In genomic region chr3:127815001-127815400, GRCh38 we compare ENCODE assay signal across 25 cellular contexts. TPM values are rescaled to one million over a fixed set of nuclear protein-coding genes. Genes with fewer than 3 reads are reported as not detected.
DNase-seq lines count a peak whose midpoint lies in the region; ATAC-seq, FAIRE-seq and TF ChIP-seq lines count a peak whose summit lies in the region.
"Had no signal": no experiment of that assay in that cellular context is flagged by ENCODE, and none has a peak within 500 bp of the region (broad histone marks: within the 10 kb centered on the region; RNA-seq: fewer than 3 reads in every experiment).

No MANE protein-coding gene starts in this region.

- no peak overlapping the region for H3K4ac ChIP-seq in neuronal stem cell (ENCODE audit: low read length)

- H4K91ac ChIP-seq in neuronal stem cell (ENCODE audit: low read depth, low read length, poor library complexity) = no peak overlapping the region

- intact Hi-C loops in PC-3 (cut with micrococcal nuclease) = no loop called here

- H2AFZ ChIP-seq in PC-3 (ENCODE audit: low read length) (no peak overlapping the region), neuronal stem cell (ENCODE audit: low read length) (no peak overlapping the region)

- no peak overlapping the region for H4K8ac ChIP-seq in neuronal stem cell (ENCODE audit: low read depth, low read length)

- H2BK5ac ChIP-seq in neuronal stem cell (ENCODE audit: low read length) = no peak overlapping the region

- H3K18ac ChIP-seq in neuronal stem cell (ENCODE audit: low read length) = peak overlapping the region; percentile 15

- H3K9ac ChIP-seq in PC-3 (ENCODE audit: low read length) (peak overlapping the region; percentile 54), neuronal stem cell (ENCODE audit: low read depth, low read length, poor library complexity) (no peak overlapping the region)
- H3K9ac ChIP-seq: BLaER1 treated with 17β-estradiol and CSF1 and Interleukin-3, amounts not matched to agents 10 nM and 100 nM; KMS-11 had no signal

- no peaks in the 10 kb centered on the region for H3F3A ChIP-seq in PC-3 (ENCODE audit: low read length, unreplicated experiment)

- H4K20me1 ChIP-seq in PC-3 (ENCODE audit: low read length) = no peaks in the 10 kb centered on the region
- H4K20me1 ChIP-seq: BLaER1 treated with 17β-estradiol and CSF1 and Interleukin-3, amounts not matched to agents 10 nM and 100 nM had no signal

- H3K9me3 ChIP-seq in PC-3 (ENCODE audit: low read length) (no peaks in the 10 kb centered on the region), neuronal stem cell (replicated peaks in 1 of 2; ENCODE audit: control insufficient read depth in 2 of 2, insufficient read depth in 1 of 2, low read depth in 1 of 2, low read length in 2 of 2) (peaks cover 0 to 5% of the 10 kb centered on the region in 2 donors)
- H3K9me3 ChIP-seq: stomach had no signal

- no peak overlapping the region for H3K14ac ChIP-seq in neuronal stem cell (ENCODE audit: low read length)

- H3K4me2 ChIP-seq in PC-3 (ENCODE audit: low read length) (peak overlapping the region; percentile 60), neuronal stem cell (ENCODE audit: insufficient read depth, low read length, poor library complexity, severe bottlenecking) (no peak overlapping the region)
- H3K4me2 ChIP-seq: BLaER1 treated with 17β-estradiol and CSF1 and Interleukin-3, amounts not matched to agents 10 nM and 100 nM; KMS-11 had no signal

- CTCF ChIA-PET in PC-3 (lab: Charles Lee) = no interaction called here

- ATAC-seq in PC-3 (no peak), GM18873 (IDR thresholded peaks at IDR 0.05; ENCODE audit: low FRiP score, unreplicated experiment) (no peak)
- ATAC-seq: activated naive CD8-positive, alpha-beta T cell treated with anti-CD3 and anti-CD28 coated beads, Interleukin-2, amount 50 U/mL, for 24 hours; activated T-cell treated with anti-CD3 and anti-CD28 coated beads, Interleukin-2, amount 50 U/mL, for 4 hours; left cardiac atrium; natural killer cell had no signal

- H3K27ac ChIP-seq in PC-3 (ENCODE audit: low read length) (peak overlapping the region; percentile 88), neuronal stem cell (replicated peaks; ENCODE audit: low read length) (peak overlapping the region; percentile 4)
- H3K27ac ChIP-seq: BLaER1 treated with 17β-estradiol and CSF1 and Interleukin-3, amounts not matched to agents 10 nM and 100 nM; KMS-11; skin epidermis had no signal

- WGBS in neuronal stem cell (ENCODE audit: extremely low coverage in 2 of 2, insufficient read length in 2 of 2, insufficient replicate concordance in 1 of 2), 2 donors = no CpG with 5 or more reads among the region's 7 CpGs

- POLR2A ChIA-PET in PC-3 (lab: Charles Lee; ENCODE audit: unreplicated experiment) = interaction anchor here (0.6 to 0.7 kb wide), 2 partner anchors 103 to 717 kb away, joined by 4 to 5 read pairs; no protein-coding TSS in a partner anchor

- H3K27me3 ChIP-seq in PC-3 (ENCODE audit: low read length) (no peaks in the 10 kb centered on the region), neuronal stem cell (ENCODE audit: control insufficient read depth in 3 of 3, insufficient read depth in 3 of 3, low read depth in 1 of 3, low read length in 3 of 3) (peaks cover 0 to 35% (median 0%) of the 10 kb centered on the region in 3 experiments)
- H3K27me3 ChIP-seq: stomach had no signal

- TF ChIP-seq CTCF in PC-3 (conservative IDR thresholded peaks at IDR 0.05; ENCODE audit: low read depth, low read length) (no peak), fibroblast of mammary gland (conservative IDR thresholded peaks at IDR 0.05; ENCODE audit: control insufficient read depth, insufficient read depth, low read depth, low read length) (no peak), GM13977 (IDR thresholded peaks at IDR 0.05; ENCODE audit: extremely low read depth, insufficient read depth, missing control alignments) (no peak)

- H2BK12ac ChIP-seq in neuronal stem cell (ENCODE audit: low read length) = no peak overlapping the region

- H3K79me2 ChIP-seq in PC-3 (ENCODE audit: low read length) = peaks cover 50% of the 10 kb centered on the region

- in situ Hi-C loops in GM13977 (cut with MboI; ENCODE audit: low pct_unique_long_range_greater_than_20kb, low sequenced_read_pairs, unreplicated experiment) = no loop called here

- BruUV-seq in PC-3 (replicated peaks; lab: Mats Ljungman, UMichigan) = no TSS peak

- peak overlapping the region; percentile 3 for H3K23ac ChIP-seq in neuronal stem cell (ENCODE audit: low read depth, low read length, poor library complexity)

- H3K4me1 ChIP-seq in PC-3 (ENCODE audit: insufficient read depth, low read length) = peaks cover 62% of the 10 kb centered on the region
- H3K4me1 ChIP-seq in neuronal stem cell (ENCODE audit: control insufficient read depth in 2 of 2, insufficient read depth in 1 of 2, low read depth in 1 of 2, low read length in 2 of 2) = peaks cover 0 to 9% of the 10 kb centered on the region in 2 donors

- H2AK5ac ChIP-seq in neuronal stem cell (ENCODE audit: low read depth, low read length) = peak overlapping the region; percentile 36

- H2BK120ac ChIP-seq in neuronal stem cell (ENCODE audit: low read depth, low read length) = no peak overlapping the region

- H3K4me3 ChIP-seq in PC-3 (ENCODE audit: low read length) (no peak overlapping the region), fibroblast of mammary gland (ENCODE audit: control insufficient read depth, low read depth, low read length) (no peak overlapping the region), neuronal stem cell (ENCODE audit: low read length in 2 of 2) (no peak overlapping the region)
- H3K4me3 ChIP-seq: BLaER1 treated with 17β-estradiol and CSF1 and Interleukin-3, amounts not matched to agents 10 nM and 100 nM; skin epidermis; stomach had no signal

- peak; percentile 35 for FAIRE-seq in GM19239 (lab: Jason Lieb, UNC)
- FAIRE-seq: HTR-8/SVneo had no signal

- H3K36me3 ChIP-seq in PC-3 (ENCODE audit: low read depth, low read length) (peaks cover 41% of the 10 kb centered on the region), neuronal stem cell (replicated peaks in 1 of 2; ENCODE audit: control insufficient read depth in 2 of 2, insufficient read depth in 2 of 2, low read length in 2 of 2) (no peaks in the 10 kb centered on the region)

- no peaks in the 10 kb centered on the region for H3K9me2 ChIP-seq in PC-3 (replicated peaks; ENCODE audit: low read length)

- no peaks in the 10 kb centered on the region for H3K79me1 ChIP-seq in neuronal stem cell (ENCODE audit: low read depth, low read length)

- H2BK15ac ChIP-seq in neuronal stem cell (ENCODE audit: low read length) = no peak overlapping the region

- DNase-seq in GM19239 (ENCODE audit: insufficient read length, low spot score) (no peak), PC-3 (peak; percentile 57), fibroblast of mammary gland (ENCODE audit: low read depth) (peak; percentile 46), neuronal stem cell (ENCODE audit: low spot score) (no peak), DMS153 (lab: John Stamatoyannopoulos, UW) (no peak), NCI-H510A treated with DMSO at 0.1 percent for 48 hours (lab: John Stamatoyannopoulos, UW) (no peak), GM13977 (ENCODE audit: low spot score) (no peak)
- DNase-seq: activated CD4-positive, alpha-beta T cell treated with anti-CD3 and anti-CD28 coated beads for 48 hours; activated naive CD8-positive, alpha-beta T cell treated with anti-CD3 and anti-CD28 coated beads, Interleukin-2, amount 50 U/mL, for 24 hours; activated T-cell treated with anti-CD3 and anti-CD28 coated beads, Interleukin-2, amount 50 U/mL, for 4 hours; DND-41; effector memory CD4-positive, alpha-beta T cell; foreskin fibroblast; head of caudate nucleus; left cardiac atrium; natural killer cell; NCI-H1436; NCI-H510A; SHP77 treated with DMSO at 0.1 percent for 48 hours; stomach had no signal

RNA-seq across cellular contexts. Expression of gene MGLL, which starts 7.3 kb away (rescaled TPM):
- total RNA-seq in PC-3 (2014; rRNA removed) = 38.7 and 40.1 TPM in 2 replicates
- polyA plus RNA-seq in neuronal stem cell (2013, experiment 1 of 2) = 0.25 TPM
- 0.44 TPM for polyA plus RNA-seq in neuronal stem cell (2013, experiment 2 of 2)

Comparison
In these comparisons a context has a peak if more than half of its experiments do, and no peak if none do; other contexts are left out.
1. DNase-seq: peak in PC-3 (single experiment) and fibroblast of mammary gland (single experiment); none in GM19239 (single experiment), neuronal stem cell (single experiment), DMS153 (single experiment), NCI-H510A treated with DMSO at 0.1 percent for 48 hours (single experiment) and GM13977 (single experiment).